10 cellular contexts compared by ENCODE assay signal in genomic region chr18:32372381-32373061, GRCh38.
DNase-seq lines count a peak whose midpoint lies in the region; ATAC-seq and TF ChIP-seq lines count a peak whose summit lies in the region.
"Had no signal": no experiment of that assay in that cellular context is flagged by ENCODE, and none has a peak within 500 bp of the region (broad histone marks: within the 10 kb centered on the region; RNA-seq: fewer than 3 reads in every experiment).

No MANE protein-coding gene starts in this region.

- no peaks in the 10 kb centered on the region for H3K36me3 Mint-ChIP-seq in T-helper 17 cell (ENCODE audit: low read depth)
- H3K36me3 Mint-ChIP-seq in CD4-positive, alpha-beta T cell (ENCODE audit: low read depth): no peaks in the 10 kb centered on the region

- H3K4me1 Mint-ChIP-seq in T-helper 17 cell: peaks cover 2% of the 10 kb centered on the region
- no peaks in the 10 kb centered on the region for H3K4me1 Mint-ChIP-seq in CD4-positive, alpha-beta T cell (ENCODE audit: low read depth)

- POLR2A ChIA-PET in CD4-positive, alpha-beta T cell (lab: Charles Lee): no interaction called here

- H3K4me3 ChIP-seq in right lobe of liver (no peak overlapping the region), aorta (ENCODE audit: low read length in 2 of 2) (no peak overlapping the region)

- peak; percentile 76 for TF ChIP-seq POLR2A in right lobe of liver (IDR thresholded peaks at IDR 0.05)

- no peaks in the 10 kb centered on the region for H3K9me3 Mint-ChIP-seq in CD4-positive, alpha-beta T cell

- DNase-seq in SIG-M5 treated with dmso at 0.1 percent for 504 hours (lab: John Stamatoyannopoulos, UW; ENCODE audit: unreplicated experiment): peak; percentile 56
- DNase-seq in SIG-M5 (lab: John Stamatoyannopoulos, UW): no peak
- peak; percentile 87 for DNase-seq in SW480 (ENCODE audit: low spot score)
- DNase-seq in right lobe of liver: peak; percentile 46 to 85 (median 62)
- no peak for DNase-seq in aorta
- DNase-seq in T-helper 17 cell: no peak
- no peak for DNase-seq in DMS114 treated with DMSO at 0.1 percent for 48 hours (lab: John Stamatoyannopoulos, UW; ENCODE audit: unreplicated experiment)
- no peak for DNase-seq in CD4-positive, alpha-beta T cell
- DNase-seq: NCI-H1930, nucleus accumbens had no signal

- no peak overlapping the region for H3K4me3 Mint-ChIP-seq in T-helper 17 cell
- H3K4me3 Mint-ChIP-seq in CD4-positive, alpha-beta T cell: no peak overlapping the region

- peak overlapping the region; percentile 5 to 92 (median 90) for H3K27ac ChIP-seq in right lobe of liver
- H3K27ac ChIP-seq in aorta (ENCODE audit: low read depth in 1 of 2, low read length in 2 of 2): no peak overlapping the region
- H3K27ac ChIP-seq in CD4-positive, alpha-beta T cell (ENCODE audit: low read depth, low read length): no peak overlapping the region

- H3K27ac Mint-ChIP-seq in T-helper 17 cell: no peak overlapping the region
- H3K27ac Mint-ChIP-seq in CD4-positive, alpha-beta T cell: no peak overlapping the region

- 28% methylated on average over 3 of the region's 3 CpGs for WGBS in right lobe of liver (ENCODE audit: insufficient coverage, low coverage, low lambda C conversion rate, missing lambda C conversion rate)
- 85 to 86% methylated on average over 3 of the region's 3 CpGs for WGBS in aorta, 2 donors

- H3K27me3 Mint-ChIP-seq in T-helper 17 cell: peaks cover 27% of the 10 kb centered on the region
- H3K27me3 Mint-ChIP-seq in CD4-positive, alpha-beta T cell: peaks cover 24% of the 10 kb centered on the region

- TF ChIP-seq CTCF in right lobe of liver (IDR thresholded peaks at IDR 0.05): no peak
- no peak for TF ChIP-seq CTCF in CD4-positive, alpha-beta T cell (IDR thresholded peaks at IDR 0.05)

- CTCF ChIA-PET in CD4-positive, alpha-beta T cell (lab: Charles Lee): no interaction called here

- H3K27me3 ChIP-seq in right lobe of liver (no peaks in the 10 kb centered on the region), aorta (ENCODE audit: control insufficient read depth in 1 of 2, insufficient read depth in 2 of 2, low read length in 1 of 2) (no peaks in the 10 kb centered on the region)
- peaks cover 3% of the 10 kb centered on the region for H3K27me3 ChIP-seq in CD4-positive, alpha-beta T cell (ENCODE audit: control insufficient read depth, insufficient read depth, low read length)

- H3K4me1 ChIP-seq in right lobe of liver: peaks cover 0 to 50% (median 17%) of the 10 kb centered on the region in 4 donors
- H3K4me1 ChIP-seq in aorta (ENCODE audit: control insufficient read depth in 1 of 2, insufficient read depth in 2 of 2, low read length in 2 of 2): peaks cover 0 to 3% of the 10 kb centered on the region in 2 donors

- ATAC-seq in right lobe of liver (peak; percentile 85 to 93 (median 89)), aorta (ENCODE audit: low FRiP score) (peak; percentile 23), T-helper 17 cell (no peak)
- no peak for ATAC-seq in CD4-positive, alpha-beta T cell (ENCODE audit: poor library complexity)

- intact Hi-C loops in right lobe of liver (cut with DNase I): no loop called here
- intact Hi-C loops in aorta (cut with DNase I): no loop called here
- intact Hi-C loops in CD4-positive, alpha-beta T cell (cut with DNase I, micrococcal nuclease): no loop called here

- no peaks in the 10 kb centered on the region for H3K9me3 ChIP-seq in right lobe of liver
- H3K9me3 ChIP-seq in aorta (ENCODE audit: control insufficient read depth, low read length): no peaks in the 10 kb centered on the region
- H3K9me3 ChIP-seq in T-helper 17 cell (ENCODE audit: control insufficient read depth, low read length, poor library complexity, severe bottlenecking): no peaks in the 10 kb centered on the region
- no peaks in the 10 kb centered on the region for H3K9me3 ChIP-seq in CD4-positive, alpha-beta T cell (ENCODE audit: control insufficient read depth, low read length)

- H3K36me3 ChIP-seq in right lobe of liver (no peaks in the 10 kb centered on the region), aorta (ENCODE audit: control insufficient read depth in 1 of 2, insufficient read depth in 2 of 2, low read length in 1 of 2) (no peaks in the 10 kb centered on the region)

Comparison
In these comparisons a context has a peak if more than half of its experiments do, and no peak if none do; other contexts are left out.
1. DNase-seq: peak in SIG-M5 treated with dmso at 0.1 percent for 504 hours (single experiment), SW480 (single experiment) and right lobe of liver (3 of 3); none in SIG-M5 (single experiment), aorta (0 of 2), T-helper 17 cell (0 of 3), DMS114 treated with DMSO at 0.1 percent for 48 hours (single experiment) and CD4-positive, alpha-beta T cell (0 of 10).
2. ATAC-seq: peak in right lobe of liver (4 of 4) and aorta (single experiment); none in T-helper 17 cell (single experiment) and CD4-positive, alpha-beta T cell (single experiment).
3. H3K27ac ChIP-seq: peak in right lobe of liver (3 of 3); none in aorta (0 of 2) and CD4-positive, alpha-beta T cell (single experiment).